In genomic region chr16:84795338-84796053, GRCh38 we compare ENCODE assay signal across 10 cellular contexts. TPM values are rescaled to one million over a fixed set of nuclear protein-coding genes. Genes with fewer than 3 reads are reported as not detected.
DNase-seq lines count a peak whose midpoint lies in the region; ATAC-seq and TF ChIP-seq lines count a peak whose summit lies in the region.
"Had no signal": no experiment of that assay in that cellular context is flagged by ENCODE, and none has a peak within 500 bp of the region (broad histone marks: within the 10 kb centered on the region; RNA-seq: fewer than 3 reads in every experiment).

No MANE protein-coding gene starts in this region.

- DNase-seq in AG10803 (ENCODE audit: low read depth) (peak; percentile 94), amniotic epithelial cell (ENCODE audit: low read depth) (peak; percentile 97), left ventricle myocardium superior (peak; percentile 83), pulmonary artery endothelial cell (ENCODE audit: low read depth, low spot score) (peak; percentile 10), SW480 (ENCODE audit: low spot score) (no peak), SIG-M5 treated with dmso at 0.1 percent for 504 hours (lab: John Stamatoyannopoulos, UW; ENCODE audit: unreplicated experiment) (no peak), cerebellum (ENCODE audit: low spot score) (no peak), NCI-H2171 (lab: John Stamatoyannopoulos, UW) (no peak)
- DNase-seq: activated CD4-positive, alpha-beta T cell treated with anti-CD3 and anti-CD28 coated beads, Interleukin-2, amount 50 U/mL, for 4 hours; central memory CD4-positive, alpha-beta T cell had no signal

- no peak for TF ChIP-seq CTCF in AG10803 (conservative IDR thresholded peaks at IDR 0.05; ENCODE audit: low read length)

- intact Hi-C loops in left ventricle myocardium superior (cut with micrococcal nuclease): no loop called here

- peak; percentile 98 for ATAC-seq in left ventricle myocardium superior

- H3K4me3 ChIP-seq in AG10803 (ENCODE audit: low read length): peak overlapping the region; percentile 12; the same call in 1 of the 2 replicates

RNA-seq across cellular contexts. Expression of gene CRISPLD2, which starts 24.3 kb away (rescaled TPM):
- total RNA-seq in left ventricle myocardium superior (29.1 TPM), pulmonary artery endothelial cell (0.07 and 0.13 TPM in 2 replicates), cerebellum (4.8 TPM)

Comparison
In these comparisons a context has a peak if more than half of its experiments do, and no peak if none do; other contexts are left out.
1. DNase-seq: peak in AG10803 (single experiment), amniotic epithelial cell (single experiment), left ventricle myocardium superior (single experiment) and pulmonary artery endothelial cell (single experiment); none in SW480 (single experiment), SIG-M5 treated with dmso at 0.1 percent for 504 hours (single experiment), cerebellum (single experiment) and NCI-H2171 (single experiment).